ENCODE assay signal across 11 cellular contexts in genomic region chr2:177295479-177295878, GRCh38. TPM values are rescaled to one million over a fixed set of nuclear protein-coding genes. Genes with fewer than 3 reads are reported as not detected.
DNase-seq lines count a peak whose midpoint lies in the region; ATAC-seq and TF ChIP-seq lines count a peak whose summit lies in the region.
"Had no signal": no experiment of that assay in that cellular context is flagged by ENCODE, and none has a peak within 500 bp of the region (broad histone marks: within the 10 kb centered on the region; RNA-seq: fewer than 3 reads in every experiment).

No MANE protein-coding gene starts in this region.

- peak; percentile 75 for DNase-seq in GM23248
- DNase-seq in astrocyte of the cerebellum (ENCODE audit: low read depth): peak; percentile 16
- no peak for DNase-seq in right atrium auricular region (ENCODE audit: low spot score)
- no peak for DNase-seq in NCI-H526 treated with DMSO at 0.1 percent for 48 hours (lab: John Stamatoyannopoulos, UW)
- DNase-seq in posterior cingulate gyrus: no peak
- DNase-seq in NCI-H2227 treated with DMSO at 0.1 percent for 48 hours (lab: John Stamatoyannopoulos, UW): no peak
- DNase-seq: H7, kidney glomerular epithelial cell, retina had no signal

- H3K36me3 ChIP-seq in GM23248 (ENCODE audit: low read depth): no peaks in the 10 kb centered on the region
- H3K36me3 ChIP-seq in right atrium auricular region: no peaks in the 10 kb centered on the region
- peaks cover 0 to 2% (median 0%) of the 10 kb centered on the region in 5 donors for H3K36me3 ChIP-seq in subcutaneous abdominal adipose tissue (ENCODE audit: control insufficient read depth in 5 of 5, insufficient read depth in 5 of 5, low read length in 5 of 5)

- H3F3A ChIP-seq in GM23248 (ENCODE audit: insufficient read depth): peaks cover 21% of the 10 kb centered on the region

- H3K4me1 ChIP-seq in GM23248 (ENCODE audit: insufficient read depth) (peaks cover 14% of the 10 kb centered on the region), right atrium auricular region (peaks cover 0 to 12% of the 10 kb centered on the region in 2 donors), subcutaneous abdominal adipose tissue (ENCODE audit: control insufficient read depth in 5 of 5, insufficient read depth in 5 of 5, low read length in 5 of 5) (peaks cover 2 to 12% (median 10%) of the 10 kb centered on the region in 5 donors)

- H3K27ac ChIP-seq in GM23248 (peak overlapping the region; percentile 59), right atrium auricular region (peak overlapping the region; percentile 42 to 66), subcutaneous abdominal adipose tissue (ENCODE audit: low read depth, low read length) (peak overlapping the region; percentile 13)

- peak overlapping the region; percentile 66 for H2AFZ ChIP-seq in GM23248

- H3K9me2 ChIP-seq in GM23248 (ENCODE audit: insufficient read depth): no peaks in the 10 kb centered on the region

- peak overlapping the region; percentile 62 for H3K4me3 ChIP-seq in GM23248
- no peak overlapping the region for H3K4me3 ChIP-seq in astrocyte of the cerebellum (ENCODE audit: low read depth, low read length)
- no peak overlapping the region for H3K4me3 ChIP-seq in right atrium auricular region
- H3K4me3 ChIP-seq in subcutaneous abdominal adipose tissue (ENCODE audit: low read depth in 1 of 5, low read length in 5 of 5): no peak overlapping the region

- no peaks in the 10 kb centered on the region for H3K79me2 ChIP-seq in GM23248 (ENCODE audit: insufficient read depth)

- H3K27me3 ChIP-seq in GM23248 (replicated peaks; ENCODE audit: insufficient read depth) (no peaks in the 10 kb centered on the region), right atrium auricular region (no peaks in the 10 kb centered on the region), subcutaneous abdominal adipose tissue (ENCODE audit: control insufficient read depth in 5 of 5, insufficient read depth in 4 of 5, low read length in 5 of 5) (no peaks in the 10 kb centered on the region)

- peak overlapping the region; percentile 82 for H3K4me2 ChIP-seq in GM23248 (ENCODE audit: unreplicated experiment)

- intact Hi-C loops in posterior cingulate gyrus (cut with DNase I): no loop called here

- 1 to 2% methylated on average over 3 of the region's 3 CpGs for WGBS in GM23248 (ENCODE audit: low coverage in 1 of 2, low lambda C conversion rate in 2 of 2, missing lambda C conversion rate in 2 of 2), 2 experiments

- H4K20me1 ChIP-seq in GM23248 (ENCODE audit: insufficient read depth): no peaks in the 10 kb centered on the region

- in situ Hi-C loops in GM23248 (cut with MboI) (no loop called here), astrocyte of the cerebellum (cut with HindIII; ENCODE audit: low sequenced_read_pairs) (no loop called here)

- H3K9ac ChIP-seq in GM23248: peak overlapping the region; percentile 60
- no peak overlapping the region for H3K9ac ChIP-seq in subcutaneous abdominal adipose tissue (ENCODE audit: low read length in 5 of 5)

- ATAC-seq in HG03135 (IDR thresholded peaks at IDR 0.05; ENCODE audit: unreplicated experiment): no peak

- no peaks in the 10 kb centered on the region for H3K9me3 ChIP-seq in GM23248 (ENCODE audit: low read depth)
- no peaks in the 10 kb centered on the region for H3K9me3 ChIP-seq in right atrium auricular region
- no peaks in the 10 kb centered on the region for H3K9me3 ChIP-seq in subcutaneous abdominal adipose tissue (ENCODE audit: control insufficient read depth in 5 of 5, low read length in 5 of 5)

- TF ChIP-seq CTCF in astrocyte of the cerebellum (IDR thresholded peaks at IDR 0.05; ENCODE audit: low read depth, low read length, missing control alignments) (no peak), right atrium auricular region (IDR thresholded peaks at IDR 0.05) (no peak)

RNA-seq across cellular contexts. Expression of gene NFE2L2, which starts 31.0 kb away (rescaled TPM):
- 62.0 and 77.4 TPM in 2 replicates for total RNA-seq in GM23248 (2014; rRNA removed; shearing (Covaris generic))
- 116 and 123 TPM in 2 replicates for polyA plus RNA-seq in GM23248 (2016; fragmentation: Nextera tagmentation; extraction: Ambion mirVana)
- total RNA-seq in right atrium auricular region: 10 to 100 TPM; 68.2 to 84.1 TPM

Comparison
In these comparisons a context has a peak if more than half of its experiments do, and no peak if none do; other contexts are left out.
1. DNase-seq: peak in GM23248 (single experiment) and astrocyte of the cerebellum (single experiment); none in right atrium auricular region (single experiment), NCI-H526 treated with DMSO at 0.1 percent for 48 hours (single experiment), posterior cingulate gyrus (0 of 10) and NCI-H2227 treated with DMSO at 0.1 percent for 48 hours (single experiment).
2. Peak in every context shown above with its lines, with median percentiles within 50 percentile points of each other: H3K27ac ChIP-seq.